ENCODE assay signal across 19 cellular contexts in the genomic region with DNA sequence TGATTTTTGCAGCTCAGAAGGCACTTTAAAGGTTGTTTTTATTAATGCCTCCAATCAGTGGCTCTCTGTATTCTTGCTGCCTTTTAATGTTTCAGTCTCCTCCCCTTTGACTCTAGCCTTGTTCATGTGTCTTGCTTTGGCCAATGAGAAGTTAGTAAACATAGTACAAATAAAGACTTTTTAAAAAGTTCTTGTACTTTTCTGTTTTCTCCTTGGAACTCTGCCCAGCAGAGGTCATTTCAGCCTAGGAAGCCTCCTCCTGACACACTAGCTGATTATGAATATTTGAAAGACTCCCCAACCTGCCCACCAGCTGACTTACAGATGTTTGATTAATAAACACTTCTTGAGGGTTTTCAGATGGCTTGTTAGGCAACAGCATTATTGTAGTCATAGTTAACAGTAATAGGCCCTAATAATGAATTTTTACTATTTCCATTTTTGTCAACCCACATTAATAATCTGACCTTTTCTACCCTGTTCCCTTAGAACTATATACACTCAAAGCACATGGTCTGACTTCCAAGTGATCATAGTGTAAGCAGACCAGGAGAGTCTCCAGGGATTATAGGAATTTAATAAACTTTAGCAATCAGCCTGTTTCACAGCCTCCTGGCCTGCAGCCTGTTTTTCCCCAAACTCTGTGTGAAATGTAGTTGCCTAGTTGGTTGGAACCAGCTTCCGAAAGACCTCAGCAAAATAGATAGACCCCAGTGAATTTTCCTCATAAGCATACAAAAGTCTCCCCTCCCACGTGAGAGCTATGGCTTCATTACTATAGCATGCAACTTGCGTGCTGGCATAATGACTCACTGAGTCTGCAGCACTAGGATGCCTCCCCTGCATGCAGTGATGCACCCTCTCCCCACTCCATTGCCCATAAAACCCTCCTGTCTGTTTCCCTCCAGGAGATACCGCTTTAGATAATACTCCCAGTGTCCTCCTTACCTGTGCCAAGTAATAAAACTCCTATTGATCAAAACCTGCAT.
DNase-seq lines count a peak whose midpoint lies in the region; TF ChIP-seq lines count a peak whose summit lies in the region.
"Had no signal": no experiment of that assay in that cellular context is flagged by ENCODE, and none has a peak within 500 bp of the region (broad histone marks: within the 10 kb centered on the region; RNA-seq: fewer than 3 reads in every experiment).

No MANE protein-coding gene starts in this region.

- CTCF ChIA-PET in MCF 10A (lab: Yijun Ruan, JAX) (interaction anchor here (0.8 kb wide), 1 partner anchor 1138 kb away, joined by 3 read pairs; no protein-coding TSS in a partner anchor), HEK293T (lab: Yijun Ruan, JAX) (no interaction called here)

- no peak overlapping the region for H3K4me3 Mint-ChIP-seq in MCF 10A (ENCODE audit: unreplicated experiment)
- H3K4me3 Mint-ChIP-seq: stimulated activated effector memory CD8-positive, alpha-beta T cell treated with anti-CD3 and anti-CD28 coated beads, Interleukin-12 subunit alpha, Interleukin-12 subunit beta, amount 100 ng/mL, for 72 hours; type B pancreatic cell had no signal

- H3K4me2 ChIP-seq in smooth muscle cell: no peak overlapping the region

- H3K36me3 Mint-ChIP-seq in MCF 10A (ENCODE audit: insufficient read depth, unreplicated experiment): no peaks in the 10 kb centered on the region
- H3K36me3 Mint-ChIP-seq: stimulated activated effector memory CD8-positive, alpha-beta T cell treated with anti-CD3 and anti-CD28 coated beads, Interleukin-12 subunit alpha, Interleukin-12 subunit beta, amount 100 ng/mL, for 72 hours; type B pancreatic cell had no signal

- no peaks in the 10 kb centered on the region for H3K79me2 ChIP-seq in smooth muscle cell (ENCODE audit: low read depth)

- H4K20me1 ChIP-seq in smooth muscle cell (ENCODE audit: low read depth): no peaks in the 10 kb centered on the region

- DNase-seq in MCF 10A (ENCODE audit: unreplicated experiment): peak; percentile 43
- DNase-seq in breast epithelium (ENCODE audit: low spot score in 2 of 2): no peak
- DNase-seq in astrocyte of the spinal cord (ENCODE audit: low read depth, low spot score): peak; percentile 67
- peak; percentile 24 for DNase-seq in hepatic stellate cell (ENCODE audit: low spot score)
- DNase-seq in smooth muscle cell (lab: John Stamatoyannopoulos, UW; ENCODE audit: unreplicated experiment): no peak
- no peak for DNase-seq in HEK293T (ENCODE audit: extremely low spot score)
- DNase-seq in NCI-H2171 (lab: John Stamatoyannopoulos, UW): no peak
- DNase-seq in GM20000 (ENCODE audit: low spot score): no peak
- DNase-seq: activated effector memory CD4-positive, alpha-beta T cell treated with anti-CD3 and anti-CD28 coated beads, Interleukin-2, amount 50 U/mL, for 16 hours; aorta; gastrocnemius medialis; midbrain; NCI-H1930; NCI-H526 treated with DMSO at 0.1 percent for 48 hours; SW 1271 had no signal

- no peaks in the 10 kb centered on the region for H3K27me3 Mint-ChIP-seq in MCF 10A (ENCODE audit: insufficient read depth, unreplicated experiment)
- H3K27me3 Mint-ChIP-seq: type B pancreatic cell had no signal

- peak overlapping the region; percentile 62 for H2AFZ ChIP-seq in smooth muscle cell (ENCODE audit: low read depth)

- TF ChIP-seq CTCF in MCF 10A (IDR thresholded peaks at IDR 0.05; ENCODE audit: unreplicated experiment) (no peak), breast epithelium (IDR thresholded peaks at IDR 0.05) (no peak), astrocyte of the spinal cord (IDR thresholded peaks at IDR 0.05; ENCODE audit: low read depth, low read length) (no peak), smooth muscle cell (IDR thresholded peaks at IDR 0.05; ENCODE audit: borderline replicate concordance, insufficient read depth, poor library complexity, severe bottlenecking) (no peak), GM20000 (IDR thresholded peaks at IDR 0.05; ENCODE audit: extremely low read depth, missing control alignments) (no peak)

- BruUV-seq in MCF 10A (replicated peaks; lab: Mats Ljungman, UMichigan): no TSS peak

- 36% methylated on average over 4 of the region's 4 CpGs for WGBS in smooth muscle cell (ENCODE audit: low lambda C conversion rate)

- H3K27me3 ChIP-seq in breast epithelium (no peaks in the 10 kb centered on the region), smooth muscle cell (ENCODE audit: low read depth) (no peaks in the 10 kb centered on the region)
- H3K27me3 ChIP-seq: gastrocnemius medialis, neutrophil had no signal

- H3K9me3 ChIP-seq in breast epithelium: no peaks in the 10 kb centered on the region
- H3K9me3 ChIP-seq in smooth muscle cell (replicated peaks; ENCODE audit: low read depth): no peaks in the 10 kb centered on the region
- H3K9me3 ChIP-seq: gastrocnemius medialis, neutrophil had no signal

- H3K36me3 ChIP-seq in breast epithelium (no peaks in the 10 kb centered on the region), smooth muscle cell (ENCODE audit: low read depth) (no peaks in the 10 kb centered on the region)
- H3K36me3 ChIP-seq: gastrocnemius medialis, neutrophil had no signal

- H3K4me3 ChIP-seq in breast epithelium (no peak overlapping the region), astrocyte of the spinal cord (ENCODE audit: low read depth, low read length) (no peak overlapping the region), smooth muscle cell (no peak overlapping the region)
- H3K4me3 ChIP-seq: gastrocnemius medialis had no signal

- H3K4me1 ChIP-seq in breast epithelium: no peaks in the 10 kb centered on the region
- H3K4me1 ChIP-seq in smooth muscle cell (ENCODE audit: low read depth): no peaks in the 10 kb centered on the region
- H3K4me1 ChIP-seq: gastrocnemius medialis had no signal

- H3K9ac ChIP-seq in smooth muscle cell (ENCODE audit: low read depth): peak overlapping the region; percentile 45

- peak overlapping the region; percentile 3 for H3K27ac Mint-ChIP-seq in MCF 10A (ENCODE audit: low read depth, unreplicated experiment)
- H3K27ac Mint-ChIP-seq: stimulated activated effector memory CD8-positive, alpha-beta T cell treated with anti-CD3 and anti-CD28 coated beads, Interleukin-12 subunit alpha, Interleukin-12 subunit beta, amount 100 ng/mL, for 72 hours; type B pancreatic cell had no signal

- intact Hi-C loops in MCF 10A (cut with micrococcal nuclease) (no loop called here), breast epithelium (cut with DNase I; ENCODE audit: low total_unique reads) (loop anchor here (2.0 kb wide), 1 partner anchor 55 kb away; no protein-coding TSS in a partner anchor)

- no peak for TF ChIP-seq POLR2A in breast epithelium (IDR thresholded peaks at IDR 0.05)

- no peaks in the 10 kb centered on the region for H3F3A ChIP-seq in smooth muscle cell (ENCODE audit: low read depth)

- POLR2A ChIA-PET in MCF 10A (lab: Yijun Ruan, JAX): interaction anchor here (0.6 kb wide), 1 partner anchor 8 kb away, joined by 3 read pairs; no protein-coding TSS in a partner anchor
- POLR2A ChIA-PET in HEK293T (lab: Yijun Ruan, JAX): no interaction called here

- in situ Hi-C loops in astrocyte of the spinal cord (cut with HindIII; ENCODE audit: low sequenced_read_pairs): no loop called here

- H3K4me1 Mint-ChIP-seq in MCF 10A (ENCODE audit: insufficient read depth, unreplicated experiment): no peaks in the 10 kb centered on the region
- H3K4me1 Mint-ChIP-seq: stimulated activated effector memory CD8-positive, alpha-beta T cell treated with anti-CD3 and anti-CD28 coated beads, Interleukin-12 subunit alpha, Interleukin-12 subunit beta, amount 100 ng/mL, for 72 hours had no signal

- no peaks in the 10 kb centered on the region for H3K9me3 Mint-ChIP-seq in MCF 10A (ENCODE audit: unreplicated experiment)
- H3K9me3 Mint-ChIP-seq: type B pancreatic cell had no signal

- H3K27ac ChIP-seq in breast epithelium (peak overlapping the region in 1 of 2 donors; percentile 19), smooth muscle cell (ENCODE audit: low read depth) (peak overlapping the region; percentile 91)
- H3K27ac ChIP-seq: 22Rv1, gastrocnemius medialis, neutrophil had no signal

TF ChIP-seq in HEK293T, 16 proteins besides CTCF, POLR2A, EP300 and RAD21:
- TF ChIP-seq SUZ12 (IDR thresholded peaks at IDR 0.05) (no peak), FOXK2 (IDR thresholded peaks at IDR 0.05) (no peak), SP1 (IDR thresholded peaks at IDR 0.05) (no peak), CTBP1 (IDR thresholded peaks at IDR 0.05; ENCODE audit: borderline replicate concordance) (no peak), BHLHE40 (IDR thresholded peaks at IDR 0.05; ENCODE audit: borderline replicate concordance) (no peak), FOXM1 (IDR thresholded peaks at IDR 0.05; ENCODE audit: borderline replicate concordance) (no peak), LEF1 (IDR thresholded peaks at IDR 0.05; ENCODE audit: borderline replicate concordance) (no peak), TARDBP (IDR thresholded peaks at IDR 0.05) (no peak), FOXA1 (IDR thresholded peaks at IDR 0.05) (no peak), ELF4 (IDR thresholded peaks at IDR 0.05) (no peak), ARNT (IDR thresholded peaks at IDR 0.05) (no peak)
- TF ChIP-seq, protein P1, sequence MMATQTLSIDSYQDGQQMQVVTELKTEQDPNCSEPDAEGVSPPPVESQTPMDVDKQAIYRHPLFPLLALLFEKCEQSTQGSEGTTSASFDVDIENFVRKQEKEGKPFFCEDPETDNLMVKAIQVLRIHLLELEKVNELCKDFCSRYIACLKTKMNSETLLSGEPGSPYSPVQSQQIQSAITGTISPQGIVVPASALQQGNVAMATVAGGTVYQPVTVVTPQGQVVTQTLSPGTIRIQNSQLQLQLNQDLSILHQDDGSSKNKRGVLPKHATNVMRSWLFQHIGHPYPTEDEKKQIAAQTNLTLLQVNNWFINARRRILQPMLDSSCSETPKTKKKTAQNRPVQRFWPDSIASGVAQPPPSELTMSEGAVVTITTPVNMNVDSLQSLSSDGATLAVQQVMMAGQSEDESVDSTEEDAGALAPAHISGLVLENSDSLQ (IDR thresholded peaks at IDR 0.05): no peak

Comparison
In these comparisons a context has a peak if more than half of its experiments do, and no peak if none do; other contexts are left out.
1. DNase-seq: peak in MCF 10A (single experiment), astrocyte of the spinal cord (single experiment) and hepatic stellate cell (single experiment); none in breast epithelium (0 of 2), smooth muscle cell (single experiment), HEK293T (single experiment), NCI-H2171 (single experiment) and GM20000 (single experiment).